ENCODE assay signal across 15 cellular contexts in the genomic region with DNA sequence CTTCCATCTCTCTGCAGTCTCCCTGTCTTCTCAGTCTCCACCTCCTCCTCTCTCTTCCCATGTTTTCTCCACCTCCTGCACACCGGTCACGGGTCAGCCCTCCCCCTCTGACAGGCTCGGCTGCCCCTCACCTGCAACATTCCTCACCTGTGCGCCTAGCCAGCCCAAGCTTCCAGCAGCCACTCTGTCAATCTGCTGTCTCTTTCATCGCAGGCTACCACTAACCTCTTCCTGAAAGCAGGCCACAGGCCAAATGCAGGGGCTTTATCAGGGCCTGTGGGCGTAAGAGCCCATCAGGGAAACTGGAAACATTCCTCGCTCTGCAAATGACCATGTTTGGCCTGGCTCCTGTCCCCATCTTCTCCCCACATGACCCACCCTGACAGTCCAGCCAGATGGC. TPM values are rescaled to one million over a fixed set of nuclear protein-coding genes. Genes with fewer than 3 reads are reported as not detected.
A peak's percentile ranks its signal among the peaks of the same experiment; 100 is the strongest.
DNase-seq lines count a peak whose midpoint lies in the region; ATAC-seq and TF ChIP-seq lines count a peak whose summit lies in the region.
"Had no signal": no experiment of that assay in that cellular context is flagged by ENCODE, and none has a peak within 500 bp of the region (broad histone marks: within the 10 kb centered on the region; RNA-seq: fewer than 3 reads in every experiment).

No MANE protein-coding gene starts in this region.

- no peaks in the 10 kb centered on the region for H3K79me2 ChIP-seq in GM23248 (ENCODE audit: insufficient read depth)
- peaks cover 54% of the 10 kb centered on the region for H3K79me2 ChIP-seq in smooth muscle cell (ENCODE audit: low read depth)
- no peaks in the 10 kb centered on the region for H3K79me2 ChIP-seq in PC-9 (ENCODE audit: low read depth)

- ATAC-seq in CD4-positive, alpha-beta T cell (ENCODE audit: poor library complexity): no peak
- ATAC-seq: naive thymus-derived CD4-positive, alpha-beta T cell had no signal

- H3K9me3 ChIP-seq in GM23248 (ENCODE audit: low read depth) (no peaks in the 10 kb centered on the region), smooth muscle cell (replicated peaks; ENCODE audit: low read depth) (no peaks in the 10 kb centered on the region), PC-9 (ENCODE audit: insufficient read depth, low read depth) (no peaks in the 10 kb centered on the region)
- no peaks in the 10 kb centered on the region for H3K9me3 ChIP-seq in CD4-positive, alpha-beta T cell (ENCODE audit: control insufficient read depth, low read length)

- H3K4me1 ChIP-seq in GM23248 (ENCODE audit: insufficient read depth): peaks cover 50% of the 10 kb centered on the region
- peaks cover 15% of the 10 kb centered on the region for H3K4me1 ChIP-seq in smooth muscle cell (ENCODE audit: low read depth)
- no peaks in the 10 kb centered on the region for H3K4me1 ChIP-seq in PC-9 (replicated peaks; ENCODE audit: insufficient read depth)

- CTCF ChIA-PET in PC-9 (lab: Charles Lee): no interaction called here
- CTCF ChIA-PET in CD4-positive, alpha-beta T cell (lab: Charles Lee): no interaction called here

- POLR2A ChIA-PET in PC-9 (lab: Charles Lee; ENCODE audit: unreplicated experiment): no interaction called here
- POLR2A ChIA-PET in CD4-positive, alpha-beta T cell (lab: Charles Lee): no interaction called here

- no peak overlapping the region for H3K4me3 ChIP-seq in GM23248
- H3K4me3 ChIP-seq in smooth muscle cell: no peak overlapping the region
- no peak overlapping the region for H3K4me3 ChIP-seq in PC-9

- TF ChIP-seq POLR2A in erythroblast (IDR thresholded peaks at IDR 0.05; ENCODE audit: low read length): no peak

- BruUV-seq in PC-9 (replicated peaks; lab: Mats Ljungman, UMichigan): no TSS peak

- H3K9me3 Mint-ChIP-seq in brain: peaks cover 0 to 4% (median 0%) of the 10 kb centered on the region in 5 experiments
- H3K9me3 Mint-ChIP-seq in CD4-positive, alpha-beta T cell: no peaks in the 10 kb centered on the region

- no peaks in the 10 kb centered on the region for H4K20me1 ChIP-seq in GM23248 (ENCODE audit: insufficient read depth)
- H4K20me1 ChIP-seq in smooth muscle cell (ENCODE audit: low read depth): peaks cover 27% of the 10 kb centered on the region
- no peaks in the 10 kb centered on the region for H4K20me1 ChIP-seq in PC-9 (ENCODE audit: insufficient read depth)

- DNase-seq in GM23248: no peak
- peak; percentile 63 for DNase-seq in left kidney (ENCODE audit: low read depth, low spot score)
- DNase-seq in smooth muscle cell (lab: John Stamatoyannopoulos, UW; ENCODE audit: unreplicated experiment): no peak
- DNase-seq in PC-9: no peak
- no peak for DNase-seq in NCI-H187 treated with DMSO at 0.1 percent for 48 hours (lab: John Stamatoyannopoulos, UW)
- no peak for DNase-seq in CD4-positive, alpha-beta T cell
- no peak for DNase-seq in erythroblast (lab: John Stamatoyannopoulos, UW)
- DNase-seq: Kasumi-1; naive thymus-derived CD4-positive, alpha-beta T cell; NCI-H1930; NCI-H774; stimulated activated CD8-positive, alpha-beta memory T cell treated with anti-CD3 and anti-CD28 coated beads, Interleukin-4, amount 100 ng/mL, for 48 hours had no signal

- peak overlapping the region; percentile 86 for H3K9ac ChIP-seq in GM23248
- H3K9ac ChIP-seq in smooth muscle cell (ENCODE audit: low read depth): peak overlapping the region; percentile 75

- 76 to 84% methylated on average over 7 of the region's 7 CpGs for WGBS in GM23248 (ENCODE audit: low coverage in 1 of 2, low lambda C conversion rate in 2 of 2, missing lambda C conversion rate in 2 of 2), 2 experiments
- 11% methylated on average over 7 of the region's 7 CpGs for WGBS in smooth muscle cell (ENCODE audit: low lambda C conversion rate)

- in situ Hi-C loops in GM23248 (cut with MboI): no loop called here

- H3K4me1 Mint-ChIP-seq in brain: peaks cover 64% of the 10 kb centered on the region
- H3K4me1 Mint-ChIP-seq in CD4-positive, alpha-beta T cell (ENCODE audit: low read depth): peaks cover 31% of the 10 kb centered on the region

- H3K27ac Mint-ChIP-seq in brain: peak overlapping the region in 3 of 5 experiments; percentile 52 to 83 (median 77)
- H3K27ac Mint-ChIP-seq in CD4-positive, alpha-beta T cell: no peak overlapping the region
- H3K27ac Mint-ChIP-seq: naive thymus-derived CD4-positive, alpha-beta T cell had no signal

- H3K9me2 ChIP-seq in GM23248 (ENCODE audit: insufficient read depth): no peaks in the 10 kb centered on the region
- no peaks in the 10 kb centered on the region for H3K9me2 ChIP-seq in PC-9 (ENCODE audit: insufficient read depth)

- intact Hi-C loops in PC-9 (cut with micrococcal nuclease; ENCODE audit: unreplicated experiment): no loop called here
- intact Hi-C loops in CD4-positive, alpha-beta T cell (cut with DNase I, micrococcal nuclease): no loop called here

- peaks cover 6% of the 10 kb centered on the region for H3K27me3 Mint-ChIP-seq in brain
- H3K27me3 Mint-ChIP-seq in CD4-positive, alpha-beta T cell: peaks cover 6% of the 10 kb centered on the region

- H3K27ac ChIP-seq in GM23248: peak overlapping the region; percentile 97
- H3K27ac ChIP-seq in smooth muscle cell (ENCODE audit: low read depth): peak overlapping the region; percentile 99
- no peak overlapping the region for H3K27ac ChIP-seq in PC-9
- no peak overlapping the region for H3K27ac ChIP-seq in CD4-positive, alpha-beta T cell (ENCODE audit: low read depth, low read length)
- H3K27ac ChIP-seq: C4-2B had no signal

- H2AFZ ChIP-seq in GM23248 (no peak overlapping the region), smooth muscle cell (ENCODE audit: low read depth) (no peak overlapping the region), PC-9 (no peak overlapping the region)

- H3K36me3 ChIP-seq in GM23248 (ENCODE audit: low read depth) (no peaks in the 10 kb centered on the region), smooth muscle cell (ENCODE audit: low read depth) (no peaks in the 10 kb centered on the region), PC-9 (ENCODE audit: low read depth) (no peaks in the 10 kb centered on the region)

- no peaks in the 10 kb centered on the region for H3K27me3 ChIP-seq in GM23248 (replicated peaks; ENCODE audit: insufficient read depth)
- H3K27me3 ChIP-seq in smooth muscle cell (ENCODE audit: low read depth): no peaks in the 10 kb centered on the region
- peaks cover 90% of the 10 kb centered on the region for H3K27me3 ChIP-seq in PC-9 (ENCODE audit: insufficient read depth, low read depth)
- H3K27me3 ChIP-seq in CD4-positive, alpha-beta T cell (ENCODE audit: control insufficient read depth, insufficient read depth, low read length): no peaks in the 10 kb centered on the region

- H3K36me3 Mint-ChIP-seq in brain: no peaks in the 10 kb centered on the region
- no peaks in the 10 kb centered on the region for H3K36me3 Mint-ChIP-seq in CD4-positive, alpha-beta T cell (ENCODE audit: low read depth)

- H3K4me3 Mint-ChIP-seq in brain: peak overlapping the region in 1 of 5 experiments; percentile 20
- no peak overlapping the region for H3K4me3 Mint-ChIP-seq in CD4-positive, alpha-beta T cell
- H3K4me3 Mint-ChIP-seq: naive thymus-derived CD4-positive, alpha-beta T cell had no signal

- H3K4me2 ChIP-seq in GM23248 (ENCODE audit: unreplicated experiment) (peak overlapping the region; percentile 36), smooth muscle cell (peak overlapping the region; percentile 79), PC-9 (no peak overlapping the region)

- H3F3A ChIP-seq in GM23248 (ENCODE audit: insufficient read depth): peaks cover 17% of the 10 kb centered on the region
- H3F3A ChIP-seq in smooth muscle cell (ENCODE audit: low read depth): peaks cover 20% of the 10 kb centered on the region
- no peaks in the 10 kb centered on the region for H3F3A ChIP-seq in PC-9 (ENCODE audit: insufficient read depth, low read depth)

- TF ChIP-seq CTCF in brain (conservative IDR thresholded peaks at IDR 0.05) (no peak), smooth muscle cell (IDR thresholded peaks at IDR 0.05; ENCODE audit: borderline replicate concordance, insufficient read depth, poor library complexity, severe bottlenecking) (no peak), PC-9 (conservative IDR thresholded peaks at IDR 0.05) (no peak)
- no peak for TF ChIP-seq CTCF in CD4-positive, alpha-beta T cell (IDR thresholded peaks at IDR 0.05)

RNA-seq across cellular contexts. Expression of a gene that starts 34.5 kb away (rescaled TPM):
- 2.9 and 4.9 TPM in 2 replicates for total RNA-seq in GM23248 (2014; rRNA removed; shearing (Covaris generic))
- polyA plus RNA-seq in GM23248 (2016; fragmentation: Nextera tagmentation; extraction: Ambion mirVana) (1.9 and 2.2 TPM in 2 replicates), brain (ENCODE audit: insufficient read depth, low read depth, low replicate concordance) (1.6 TPM), smooth muscle cell (111 and 179 TPM in 2 replicates)
- total RNA-seq in smooth muscle cell (294 and 312 TPM in 2 replicates), PC-9 (2021) (not detected in 2 replicates)
- total RNA-seq in CD4-positive, alpha-beta T cell: not detected
- polyA plus RNA-seq: keratinocyte had no signal

Comparison
In these comparisons a context has a peak if more than half of its experiments do, and no peak if none do; other contexts are left out.
1. H3K27ac ChIP-seq: peak in GM23248 (single experiment) and smooth muscle cell (single experiment); none in PC-9 (single experiment) and CD4-positive, alpha-beta T cell (single experiment).
2. RNA of a gene that starts 34.5 kb away (total RNA-seq): 294 to 312 TPM in smooth muscle cell; 2.9 to 4.9 TPM in GM23248, not detected in CD4-positive, alpha-beta T cell and not detected in PC-9; every median in the first group is over 10 times any median in the second.